In the genomic region with DNA sequence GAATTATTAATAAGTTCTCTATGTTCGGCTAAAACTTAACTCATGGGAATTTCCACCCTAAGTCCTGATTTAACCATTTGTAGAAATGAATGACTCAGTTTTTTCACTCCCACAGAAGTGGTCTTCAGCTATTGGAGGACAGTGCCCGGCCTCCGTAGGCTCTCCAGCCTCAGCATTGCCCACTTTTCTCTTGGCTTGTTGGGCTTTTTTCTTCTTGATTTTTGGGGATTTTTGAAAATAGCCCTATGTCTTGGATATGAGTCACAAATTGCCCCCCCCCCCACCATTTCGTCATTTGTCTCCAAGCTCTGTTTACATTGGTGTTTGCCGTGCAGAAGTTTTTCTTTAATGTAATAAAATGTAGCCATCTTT, we compare ENCODE assay signal across 11 cellular contexts.
DNase-seq lines count a peak whose midpoint lies in the region; ATAC-seq and TF ChIP-seq lines count a peak whose summit lies in the region.
"Had no signal": no experiment of that assay in that cellular context is flagged by ENCODE, and none has a peak within 500 bp of the region (broad histone marks: within the 10 kb centered on the region; RNA-seq: fewer than 3 reads in every experiment).

No MANE protein-coding gene starts in this region.

- peaks cover 84% of the 10 kb centered on the region for H3K4me1 Mint-ChIP-seq in activated B cell treated with CpG ODN at 0.5 μM for 24 hours
- H3K4me1 Mint-ChIP-seq: neural crest cell had no signal

- H3K4me3 ChIP-seq in foreskin fibroblast (ENCODE audit: low read depth in 1 of 2, low read length in 2 of 2): no peak overlapping the region
- H3K4me3 ChIP-seq: adrenal gland had no signal

- H3K9me3 Mint-ChIP-seq in activated B cell treated with CpG ODN at 0.5 μM for 24 hours: no peaks in the 10 kb centered on the region
- H3K9me3 Mint-ChIP-seq: neural crest cell had no signal

- ATAC-seq in activated B cell treated with CpG ODN at 0.5 μM for 24 hours (ENCODE audit: low read depth) (no peak), HG02623 (IDR thresholded peaks at IDR 0.05; ENCODE audit: unreplicated experiment) (no peak), HG03432 (IDR thresholded peaks at IDR 0.05; ENCODE audit: unreplicated experiment) (no peak)
- ATAC-seq: Right ventricle myocardium inferior had no signal

- H3K36me3 Mint-ChIP-seq in activated B cell treated with CpG ODN at 0.5 μM for 24 hours (ENCODE audit: low read depth): peaks cover 3% of the 10 kb centered on the region

- DNase-seq in AG08396 (ENCODE audit: low spot score) (peak; percentile 45), GM10266 (ENCODE audit: extremely low spot score) (peak; percentile 22), activated B cell treated with CpG ODN at 0.5 μM for 24 hours (no peak), foreskin fibroblast (peak; percentile 26 to 76), NAMALWA (ENCODE audit: low spot score) (no peak), NCI-H510A treated with DMSO at 0.1 percent for 48 hours (lab: John Stamatoyannopoulos, UW) (no peak)
- DNase-seq: adrenal gland had no signal

- CTCF ChIA-PET in activated B cell treated with CpG ODN at 0.5 μM for 24 hours (lab: Charles Lee): interaction anchor here (0.6 to 5.5 kb wide), 5 partner anchors 36 to 421 kb away, joined by 3 to 59 read pairs (median 4); no protein-coding TSS in a partner anchor

- intact Hi-C loops in activated B cell treated with CpG ODN at 0.5 μM for 24 hours (cut with micrococcal nuclease): loop anchor here (1.0 to 10.0 kb wide), 2 partner anchors 86 to 252 kb away; a partner anchor contains a TSS

- no peak overlapping the region for H3K4me3 Mint-ChIP-seq in activated B cell treated with CpG ODN at 0.5 μM for 24 hours
- H3K4me3 Mint-ChIP-seq: neural crest cell had no signal

- no peaks in the 10 kb centered on the region for H3K27me3 Mint-ChIP-seq in activated B cell treated with CpG ODN at 0.5 μM for 24 hours

- POLR2A ChIA-PET in activated B cell treated with CpG ODN at 0.5 μM for 24 hours (lab: Charles Lee): interaction anchor here (0.6 to 2.6 kb wide), 6 partner anchors 26 to 277 kb away, joined by 3 to 19 read pairs (median 8); a partner anchor contains a TSS

- TF ChIP-seq CTCF in GM10266 (IDR thresholded peaks at IDR 0.05; ENCODE audit: control insufficient read depth, insufficient read depth, low read depth, missing control alignments) (no peak), activated B cell treated with CpG ODN at 0.5 μM for 24 hours (IDR thresholded peaks at IDR 0.05) (no peak), foreskin fibroblast (IDR thresholded peaks at IDR 0.05; ENCODE audit: low read depth, low read length) (no peak)

- peak overlapping the region; percentile 47 for H3K27ac Mint-ChIP-seq in activated B cell treated with CpG ODN at 0.5 μM for 24 hours

Comparison
In these comparisons a context has a peak if more than half of its experiments do, and no peak if none do; other contexts are left out.
1. DNase-seq: peak in AG08396 (single experiment), GM10266 (single experiment) and foreskin fibroblast (2 of 2); none in activated B cell treated with CpG ODN at 0.5 μM for 24 hours (single experiment), NAMALWA (single experiment) and NCI-H510A treated with DMSO at 0.1 percent for 48 hours (single experiment).